9 cellular contexts compared by ENCODE assay signal in the genomic region with DNA sequence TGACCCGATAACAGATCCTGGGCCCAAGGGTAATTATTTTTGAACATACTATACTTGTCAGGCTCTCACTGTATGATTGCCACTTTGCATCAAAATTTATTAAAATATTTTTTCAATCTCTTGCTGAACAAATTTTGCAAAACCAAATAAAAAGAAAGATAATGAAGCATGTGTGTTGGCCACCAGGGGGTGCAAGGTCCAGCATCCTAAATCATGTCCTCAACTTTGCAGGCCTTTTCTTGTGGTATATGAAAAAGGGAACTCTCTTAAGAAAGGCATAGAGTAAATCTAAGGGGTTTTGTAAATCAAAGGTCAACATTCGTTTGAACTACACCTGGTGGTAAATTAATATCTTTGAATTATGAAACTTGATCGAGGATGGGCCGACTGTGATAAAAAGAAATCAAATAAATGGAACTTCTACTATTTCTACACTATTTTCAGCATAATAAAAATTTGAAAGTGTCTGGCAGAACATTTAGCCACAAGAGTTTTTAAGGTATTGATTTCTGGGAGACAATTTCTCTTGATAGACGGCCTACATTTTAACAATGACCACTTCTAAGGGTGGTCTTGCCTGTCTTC.
A peak's percentile ranks its signal among the peaks of the same experiment; 100 is the strongest.
DNase-seq lines count a peak whose midpoint lies in the region; ATAC-seq and TF ChIP-seq lines count a peak whose summit lies in the region.
"Had no signal": no experiment of that assay in that cellular context is flagged by ENCODE, and none has a peak within 500 bp of the region (broad histone marks: within the 10 kb centered on the region; RNA-seq: fewer than 3 reads in every experiment).

No MANE protein-coding gene starts in this region.

- CTCF ChIA-PET in OCI-LY7 (lab: Charles Lee; ENCODE audit: unreplicated experiment): no interaction called here

- no TSS peak for BruUV-seq in OCI-LY7 (replicated peaks; lab: Mats Ljungman, UMichigan)

- intact Hi-C loops in OCI-LY7 (cut with micrococcal nuclease; ENCODE audit: unreplicated experiment) (loop anchor here (10.0 kb wide), 1 partner anchor 372 kb away; no protein-coding TSS in a partner anchor), psoas muscle (cut with DNase I) (loop anchor here in 1 of 2 donors (10.0 kb wide), 1 partner anchor 372 kb away; no protein-coding TSS in a partner anchor)

- ATAC-seq in GM18867 (IDR thresholded peaks at IDR 0.05; ENCODE audit: unreplicated experiment) (peak; percentile 53), psoas muscle (no peak), GM19463 (IDR thresholded peaks at IDR 0.05; ENCODE audit: unreplicated experiment) (no peak), GM21737 (IDR thresholded peaks at IDR 0.05; ENCODE audit: unreplicated experiment) (no peak)
- ATAC-seq: activated T-cell treated with anti-CD3 and anti-CD28 coated beads, Interleukin-2, amount 50 U/mL, for 72 hours had no signal

- no peaks in the 10 kb centered on the region for H3K9me3 ChIP-seq in OCI-LY7 (ENCODE audit: low read length)
- H3K9me3 ChIP-seq in fibroblast of lung (ENCODE audit: control insufficient read depth, insufficient read depth, low read depth, low read length): no peaks in the 10 kb centered on the region
- no peaks in the 10 kb centered on the region for H3K9me3 ChIP-seq in psoas muscle

- H3K36me3 ChIP-seq in OCI-LY7 (ENCODE audit: insufficient read depth, low read length): no peaks in the 10 kb centered on the region
- H3K36me3 ChIP-seq in fibroblast of lung (ENCODE audit: control insufficient read depth, insufficient read depth, low read length): no peaks in the 10 kb centered on the region
- H3K36me3 ChIP-seq in psoas muscle (ENCODE audit: insufficient read depth in 1 of 2, low read depth in 1 of 2): no peaks in the 10 kb centered on the region

- H3K4me1 ChIP-seq in OCI-LY7 (ENCODE audit: insufficient read depth, low read length, poor library complexity, severe bottlenecking): no peaks in the 10 kb centered on the region
- no peaks in the 10 kb centered on the region for H3K4me1 ChIP-seq in fibroblast of lung (ENCODE audit: control insufficient read depth, extremely low read depth, insufficient read depth, low read length)
- H3K4me1 ChIP-seq in psoas muscle: no peaks in the 10 kb centered on the region

- peak; percentile 27 for DNase-seq in A172 (ENCODE audit: low spot score)
- DNase-seq in OCI-LY7 (ENCODE audit: low spot score): peak; percentile 41
- peak; percentile 1 to 33 for DNase-seq in fibroblast of lung (ENCODE audit: low read depth in 2 of 2)
- DNase-seq in psoas muscle: no peak
- DNase-seq in NCI-H226: no peak

- H3K27ac ChIP-seq in OCI-LY7 (ENCODE audit: low read depth, low read length, poor library complexity, severe bottlenecking): no peak overlapping the region
- no peak overlapping the region for H3K27ac ChIP-seq in fibroblast of lung (ENCODE audit: insufficient read depth, low read length)
- no peak overlapping the region for H3K27ac ChIP-seq in psoas muscle

- H3K27me3 ChIP-seq in fibroblast of lung (ENCODE audit: control insufficient read depth, insufficient read depth, low read length): no peaks in the 10 kb centered on the region
- H3K27me3 ChIP-seq in psoas muscle (ENCODE audit: insufficient read depth in 3 of 3, low read length in 2 of 3): no peaks in the 10 kb centered on the region

- H4K20me1 ChIP-seq in OCI-LY7 (ENCODE audit: insufficient read depth, low read length): no peaks in the 10 kb centered on the region
- no peaks in the 10 kb centered on the region for H4K20me1 ChIP-seq in fibroblast of lung (ENCODE audit: control insufficient read depth, extremely low read depth, insufficient read depth, low read length)

- 64 to 69% (median 65%) methylated on average over 5 of the region's 5 CpGs for WGBS in psoas muscle, 3 donors

- no peaks in the 10 kb centered on the region for H3K79me2 ChIP-seq in OCI-LY7 (ENCODE audit: insufficient read depth, low read depth, low read length)
- H3K79me2 ChIP-seq in fibroblast of lung (ENCODE audit: control insufficient read depth, insufficient read depth, low read length): no peaks in the 10 kb centered on the region

- TF ChIP-seq CTCF in OCI-LY7 (conservative IDR thresholded peaks at IDR 0.05; ENCODE audit: low read length): peak; percentile 85
- TF ChIP-seq CTCF in fibroblast of lung (conservative IDR thresholded peaks at IDR 0.05 in 1 of 2, IDR thresholded peaks at IDR 0.05 in 1 of 2; ENCODE audit: low read depth in 1 of 2, low read length in 2 of 2): peak; percentile 43 to 69
- TF ChIP-seq CTCF in psoas muscle (IDR thresholded peaks at IDR 0.05): peak; percentile 49

- no peaks in the 10 kb centered on the region for H3K9me2 ChIP-seq in OCI-LY7 (ENCODE audit: insufficient read depth, low read length)

- H3K9ac ChIP-seq in fibroblast of lung (ENCODE audit: insufficient read depth, low read length): no peak overlapping the region

- POLR2A ChIA-PET in OCI-LY7 (lab: Charles Lee): no interaction called here

- H2AFZ ChIP-seq in OCI-LY7 (ENCODE audit: low read length) (no peak overlapping the region), fibroblast of lung (ENCODE audit: low read length) (no peak overlapping the region)

- H3K4me3 ChIP-seq in OCI-LY7 (ENCODE audit: low read depth, low read length, poor library complexity, severe bottlenecking): no peak overlapping the region
- H3K4me3 ChIP-seq in fibroblast of lung (replicated peaks in 1 of 4; ENCODE audit: control extremely low read depth in 1 of 4, insufficient read depth in 1 of 4, low read depth in 3 of 4, low read length in 4 of 4): no peak overlapping the region
- no peak overlapping the region for H3K4me3 ChIP-seq in psoas muscle

- H3K4me2 ChIP-seq in OCI-LY7 (ENCODE audit: low read length) (no peak overlapping the region), fibroblast of lung (ENCODE audit: extremely low read depth, insufficient read depth, low read length) (no peak overlapping the region)

Comparison
In these comparisons a context has a peak if more than half of its experiments do, and no peak if none do; other contexts are left out.
1. DNase-seq: peak in A172 (single experiment), OCI-LY7 (single experiment) and fibroblast of lung (2 of 2); none in psoas muscle (0 of 2) and NCI-H226 (single experiment).
2. Peak in every context shown above with its lines, with median percentiles within 50 percentile points of each other: CTCF ChIP-seq.